In genomic region chr2:175884673-175885393, GRCh38 we compare ENCODE assay signal across 16 cellular contexts.
DNase-seq lines count a peak whose midpoint lies in the region; ATAC-seq and TF ChIP-seq lines count a peak whose summit lies in the region.
"Had no signal": no experiment of that assay in that cellular context is flagged by ENCODE, and none has a peak within 500 bp of the region (broad histone marks: within the 10 kb centered on the region; RNA-seq: fewer than 3 reads in every experiment).

No MANE protein-coding gene starts in this region.

- POLR2A ChIA-PET in OCI-LY7 (lab: Charles Lee): interaction anchor here (1.0 kb wide), 1 partner anchor 10 kb away, joined by 3 read pairs; no protein-coding TSS in a partner anchor

- no peaks in the 10 kb centered on the region for H4K20me1 ChIP-seq in OCI-LY7 (ENCODE audit: insufficient read depth, low read length)

- H3K9me3 ChIP-seq in right cardiac atrium (ENCODE audit: control insufficient read depth, low read length): no peaks in the 10 kb centered on the region
- no peaks in the 10 kb centered on the region for H3K9me3 ChIP-seq in aorta (ENCODE audit: control insufficient read depth, low read length)
- no peaks in the 10 kb centered on the region for H3K9me3 ChIP-seq in OCI-LY7 (ENCODE audit: low read length)

- no TSS peak for BruUV-seq in OCI-LY7 (replicated peaks; lab: Mats Ljungman, UMichigan)

- ATAC-seq in Right ventricle myocardium superior (ENCODE audit: poor library complexity) (peak; percentile 75), right cardiac atrium (no peak), aorta (ENCODE audit: low FRiP score) (no peak)

- H3K4me1 ChIP-seq in right cardiac atrium (ENCODE audit: control insufficient read depth, insufficient read depth, low read length): no peaks in the 10 kb centered on the region
- H3K4me1 ChIP-seq in aorta (ENCODE audit: control insufficient read depth in 1 of 2, insufficient read depth in 2 of 2, low read length in 2 of 2): no peaks in the 10 kb centered on the region
- H3K4me1 ChIP-seq in OCI-LY7 (ENCODE audit: insufficient read depth, low read length, poor library complexity, severe bottlenecking): no peaks in the 10 kb centered on the region

- DNase-seq in Right ventricle myocardium superior (no peak), right cardiac atrium (no peak), NCI-H1105 treated with DMSO at 0.1 percent for 48 hours (lab: John Stamatoyannopoulos, UW) (peak; percentile 67), ecto neural progenitor cell (ENCODE audit: low spot score) (peak; percentile 52), NCI-H446 treated with DMSO at 0.1 percent for 48 hours (lab: John Stamatoyannopoulos, UW) (no peak), aorta (no peak), OCI-LY7 (ENCODE audit: low spot score) (no peak)
- DNase-seq: AML-193, DMS 273 treated with DMSO at 0.1 percent for 48 hours, NCI-H1092, NCI-H2029, NCI-H446, NCI-H774, PC-9, T-helper 1 cell had no signal

- H3K36me3 ChIP-seq in aorta (ENCODE audit: control insufficient read depth in 1 of 2, insufficient read depth in 2 of 2, low read length in 1 of 2): no peaks in the 10 kb centered on the region
- no peaks in the 10 kb centered on the region for H3K36me3 ChIP-seq in OCI-LY7 (ENCODE audit: insufficient read depth, low read length)

- 56% methylated on average over 7 of the region's 7 CpGs for WGBS in right cardiac atrium
- 61% methylated on average over 7 of the region's 7 CpGs for whole genome bisulfite sequencing in aorta, 2 donors

- no peaks in the 10 kb centered on the region for H3K27me3 ChIP-seq in right cardiac atrium (ENCODE audit: control insufficient read depth, insufficient read depth)
- no peaks in the 10 kb centered on the region for H3K27me3 ChIP-seq in aorta (ENCODE audit: control insufficient read depth in 1 of 2, insufficient read depth in 2 of 2, low read length in 1 of 2)

- no peak for TF ChIP-seq CTCF in OCI-LY7 (conservative IDR thresholded peaks at IDR 0.05; ENCODE audit: low read length)

- H3K9me2 ChIP-seq in OCI-LY7 (ENCODE audit: insufficient read depth, low read length): no peaks in the 10 kb centered on the region

- H3K4me3 ChIP-seq in right cardiac atrium (ENCODE audit: low read length) (no peak overlapping the region), aorta (ENCODE audit: low read length in 2 of 2) (no peak overlapping the region), OCI-LY7 (ENCODE audit: low read depth, low read length, poor library complexity, severe bottlenecking) (no peak overlapping the region)
- H3K4me3 ChIP-seq: PC-9, SK-N-MC had no signal

- CTCF ChIA-PET in OCI-LY7 (lab: Charles Lee; ENCODE audit: unreplicated experiment): no interaction called here

- H3K27ac ChIP-seq in right cardiac atrium (ENCODE audit: low read length): no peak overlapping the region
- H3K27ac ChIP-seq in aorta (ENCODE audit: low read depth in 1 of 2, low read length in 2 of 2): no peak overlapping the region
- no peak overlapping the region for H3K27ac ChIP-seq in OCI-LY7 (ENCODE audit: low read depth, low read length, poor library complexity, severe bottlenecking)
- H3K27ac ChIP-seq: PC-9, SK-N-MC had no signal

- H3K79me2 ChIP-seq in OCI-LY7 (ENCODE audit: insufficient read depth, low read depth, low read length): no peaks in the 10 kb centered on the region

- H3K4me2 ChIP-seq in OCI-LY7 (ENCODE audit: low read length): no peak overlapping the region
- H3K4me2 ChIP-seq: PC-9 had no signal

- H2AFZ ChIP-seq in OCI-LY7 (ENCODE audit: low read length): no peak overlapping the region
- H2AFZ ChIP-seq: PC-9 had no signal

- intact Hi-C loops in Right ventricle myocardium superior (cut with DNase I) (no loop called here), right cardiac atrium (cut with DNase I) (no loop called here), aorta (cut with DNase I) (no loop called here), OCI-LY7 (cut with micrococcal nuclease; ENCODE audit: unreplicated experiment) (no loop called here)

Comparison
In these comparisons a context has a peak if more than half of its experiments do, and no peak if none do; other contexts are left out.
1. DNase-seq: peak in NCI-H1105 treated with DMSO at 0.1 percent for 48 hours (single experiment) and ecto neural progenitor cell (single experiment); none in Right ventricle myocardium superior (single experiment), right cardiac atrium (0 of 3), NCI-H446 treated with DMSO at 0.1 percent for 48 hours (single experiment), aorta (0 of 2) and OCI-LY7 (single experiment).